ENCODE assay signal across 8 cellular contexts in the genomic region with DNA sequence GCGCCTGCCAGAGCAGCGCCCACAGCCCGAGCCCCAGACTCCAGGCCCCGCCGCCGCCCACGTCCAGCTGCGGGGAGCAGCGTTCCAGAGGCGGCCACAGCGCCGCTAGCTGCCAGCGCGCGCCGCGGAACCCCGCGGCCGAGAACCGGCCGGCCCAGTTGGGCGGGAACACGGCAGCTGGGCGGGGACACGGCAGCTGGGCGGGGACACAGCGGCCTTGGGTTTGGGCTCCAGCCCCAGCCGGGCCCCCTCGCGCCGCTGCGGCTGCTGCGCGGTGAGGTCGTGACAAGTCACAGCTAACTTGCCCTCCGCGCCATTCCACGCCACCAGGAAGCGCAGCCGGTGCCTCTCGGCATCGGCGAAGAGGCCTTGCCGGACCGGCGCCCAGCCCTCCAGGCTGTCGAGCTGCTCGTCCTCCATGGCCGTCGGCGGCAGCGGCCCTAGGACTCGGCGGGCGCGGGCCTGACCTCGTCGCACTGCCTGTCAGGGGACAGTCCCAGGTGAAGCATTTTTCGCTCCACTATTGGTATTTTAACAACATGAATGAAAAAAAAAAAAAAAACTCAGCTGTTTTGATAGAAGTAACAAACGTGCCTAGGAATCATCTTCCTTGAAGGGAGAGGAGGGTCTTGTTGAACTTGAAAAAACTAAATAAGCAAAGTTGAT. TPM values are rescaled to one million over a fixed set of nuclear protein-coding genes. Genes with fewer than 3 reads are reported as not detected.
DNase-seq lines count a peak whose midpoint lies in the region; ATAC-seq, FAIRE-seq and TF ChIP-seq lines count a peak whose summit lies in the region.
"Not testable (repeated sequence)": the region's sequence is repeated elsewhere in the genome, so short reads cannot be mapped to it uniquely, and the experiment has no call there.

No MANE protein-coding gene starts in this region.

- intact Hi-C loops in sciatic nerve (cut with DNase I); thyroid gland (cut with DNase I): not testable (repeated sequence)

- DNase-seq in GM18507 (ENCODE audit: extremely low spot score, insufficient read length, low read depth) = not testable (repeated sequence)
- DNase-seq in LHCN-M2 (ENCODE audit: low read depth) (peak; percentile 8), coronary artery (ENCODE audit: low spot score) (peak; percentile 69), kidney tubule cell (ENCODE audit: low spot score) (peak; percentile 22), sciatic nerve (ENCODE audit: low spot score) (peak; percentile 70), thyroid gland (peak; percentile 52 to 56)
- peak; percentile 83 for DNase-seq in activated CD8-positive, alpha-beta memory T cell treated with anti-CD3 and anti-CD28 coated beads for 24 hours

- ATAC-seq in HG02623 (IDR thresholded peaks at IDR 0.05; ENCODE audit: unreplicated experiment) (peak; percentile 93), sciatic nerve (peak; percentile 99)

- not testable (repeated sequence) for H3K4me1 ChIP-seq in thyroid gland

- not testable (repeated sequence) for H3K9me3 ChIP-seq in thyroid gland

- TF ChIP-seq CTCF in coronary artery (IDR thresholded peaks at IDR 0.05); thyroid gland (IDR thresholded peaks at IDR 0.05): not testable (repeated sequence)

- peak; percentile 35 for FAIRE-seq in GM18507 (lab: Jason Lieb, UNC)

- 0% methylated on average over 1 to 2 of the region's 61 CpGs for WGBS in thyroid gland, 2 donors

- not testable (repeated sequence) for H3K36me3 ChIP-seq in thyroid gland

- H3K27me3 ChIP-seq in thyroid gland = not testable (repeated sequence)

- H3K4me3 ChIP-seq in coronary artery = peak overlapping the region; percentile 76
- peak overlapping the region in 2 of 3 donors; percentile 35 to 53 for H3K4me3 ChIP-seq in thyroid gland (replicated peaks in 1 of 3)

- H3K27ac ChIP-seq in coronary artery (peak overlapping the region; percentile 73 to 85), thyroid gland (peak overlapping the region; percentile 78 to 85 (median 83))

- peak in 1 of 2 donors; percentile 66 for TF ChIP-seq POLR2A in thyroid gland (IDR thresholded peaks at IDR 0.05)

RNA-seq across cellular contexts. Expression of gene GOLGA8N, which starts 56.6 kb away (rescaled TPM):
- total RNA-seq in LHCN-M2 (2014; rRNA removed) = 2.6 and 2.8 TPM in 2 replicates
- polyA plus RNA-seq in LHCN-M2 (2012) = 1.3 TPM
- total RNA-seq in sciatic nerve = 35.0 TPM
- 100 to 1,000 TPM in 1 of 4 donors, 10 to 100 TPM in 3; 28.9 to 380 (median 80.8) TPM for total RNA-seq in thyroid gland
